ENCODE assay signal across 20 cellular contexts in genomic region chr2:70698847-70699246, GRCh38.
"Had no signal": no experiment of that assay in that cellular context is flagged by ENCODE, and none has a peak within 500 bp of the region (broad histone marks: within the 10 kb centered on the region; RNA-seq: fewer than 3 reads in every experiment).

No MANE protein-coding gene starts in this region.

- H3K4me2 ChIP-seq: smooth muscle cell had no signal

- H3K4me3 Mint-ChIP-seq: activated naive CD8-positive, alpha-beta T cell treated with anti-CD3 and anti-CD28 coated beads, Interleukin-2, amount 10 ng/mL, durations not matched to agents 7 days and 5 days; central memory CD8-positive, alpha-beta T cell; natural killer cell treated with Interleukin-12 subunit alpha and Interleukin-12 subunit beta and Interleukin-15 and Interleukin-18, amount 100 ng/mL, for 72 hours; stimulated activated naive CD8-positive, alpha-beta T cell treated with anti-CD3 and anti-CD28 coated beads, Interleukin-15, amount 100 ng/mL, for 72 hours had no signal

- ATAC-seq: esophagus mucosa; foreskin keratinocyte; left lobe of liver; natural killer cell treated with Interleukin-12 subunit alpha and Interleukin-12 subunit beta and Interleukin-15 and Interleukin-18, amount 100 ng/mL, for 72 hours; right lobe of liver; stimulated activated naive CD8-positive, alpha-beta T cell treated with anti-CD3 and anti-CD28 coated beads, Interleukin-15, amount 100 ng/mL, for 72 hours had no signal

- H3K4me3 ChIP-seq: colonic mucosa, lung, right lobe of liver, smooth muscle cell, suprapubic skin, transverse colon had no signal

- H3K27ac ChIP-seq: brain microvascular endothelial cell, colonic mucosa, foreskin keratinocyte, neutrophil, parathyroid adenoma, right lobe of liver, suprapubic skin, transverse colon had no signal

- H3K27ac Mint-ChIP-seq: activated naive CD8-positive, alpha-beta T cell treated with anti-CD3 and anti-CD28 coated beads, Interleukin-2, amount 10 ng/mL, durations not matched to agents 7 days and 5 days; natural killer cell treated with Interleukin-12 subunit alpha and Interleukin-12 subunit beta and Interleukin-15 and Interleukin-18, amount 100 ng/mL, for 72 hours; stimulated activated naive CD8-positive, alpha-beta T cell treated with anti-CD3 and anti-CD28 coated beads, Interleukin-15, amount 100 ng/mL, for 72 hours had no signal

- H3K36me3 Mint-ChIP-seq: natural killer cell treated with Interleukin-12 subunit alpha and Interleukin-12 subunit beta and Interleukin-15 and Interleukin-18, amount 100 ng/mL, for 72 hours had no signal

- H3K79me2 ChIP-seq: parathyroid adenoma had no signal

- DNase-seq: activated CD4-positive, alpha-beta T cell treated with anti-CD3 and anti-CD28 coated beads, Interleukin-2, amount 50 U/mL, for 4 hours; activated naive CD8-positive, alpha-beta T cell treated with anti-CD3 and anti-CD28 coated beads, Interleukin-2, amount 10 ng/mL, durations not matched to agents 7 days and 5 days; activated T-cell treated with anti-CD3 and anti-CD28 coated beads for 4 hours; brain microvascular endothelial cell; colonic mucosa; kidney; stimulated activated CD4-positive, alpha-beta T cell treated with anti-CD3 and anti-CD28 coated beads, Interleukin-4, amount 100 ng/mL, for 1 hour; stimulated activated naive CD8-positive, alpha-beta T cell treated with anti-CD3 and anti-CD28 coated beads, Interleukin-15, amount 100 ng/mL, for 72 hours; transverse colon had no signal

- H2AFZ ChIP-seq: parathyroid adenoma had no signal

- H3K4me1 Mint-ChIP-seq: activated naive CD8-positive, alpha-beta T cell treated with anti-CD3 and anti-CD28 coated beads, Interleukin-2, amount 10 ng/mL, durations not matched to agents 7 days and 5 days; central memory CD8-positive, alpha-beta T cell; stimulated activated naive CD8-positive, alpha-beta T cell treated with anti-CD3 and anti-CD28 coated beads, Interleukin-15, amount 100 ng/mL, for 72 hours had no signal

- H3K27me3 Mint-ChIP-seq: activated naive CD8-positive, alpha-beta T cell treated with anti-CD3 and anti-CD28 coated beads, Interleukin-2, amount 10 ng/mL, durations not matched to agents 7 days and 5 days; stimulated activated naive CD8-positive, alpha-beta T cell treated with anti-CD3 and anti-CD28 coated beads, Interleukin-15, amount 100 ng/mL, for 72 hours had no signal

- H3K9me3 Mint-ChIP-seq: activated naive CD8-positive, alpha-beta T cell treated with anti-CD3 and anti-CD28 coated beads, Interleukin-2, amount 10 ng/mL, durations not matched to agents 7 days and 5 days; central memory CD8-positive, alpha-beta T cell; natural killer cell treated with Interleukin-12 subunit alpha and Interleukin-12 subunit beta and Interleukin-15 and Interleukin-18, amount 100 ng/mL, for 72 hours; stimulated activated naive CD8-positive, alpha-beta T cell treated with anti-CD3 and anti-CD28 coated beads, Interleukin-15, amount 100 ng/mL, for 72 hours had no signal

- H3K9ac ChIP-seq: parathyroid adenoma had no signal

- H3K27me3 ChIP-seq: brain microvascular endothelial cell, colonic mucosa, right lobe of liver had no signal

- H3K4me1 ChIP-seq: colonic mucosa, foreskin keratinocyte, parathyroid adenoma, right lobe of liver, suprapubic skin, transverse colon had no signal

- H3K36me3 ChIP-seq: brain microvascular endothelial cell, colonic mucosa, neutrophil, right lobe of liver, suprapubic skin, transverse colon had no signal

- H3K9me3 ChIP-seq: colonic mucosa, neutrophil, right lobe of liver, suprapubic skin, transverse colon had no signal
